In the genomic region with DNA sequence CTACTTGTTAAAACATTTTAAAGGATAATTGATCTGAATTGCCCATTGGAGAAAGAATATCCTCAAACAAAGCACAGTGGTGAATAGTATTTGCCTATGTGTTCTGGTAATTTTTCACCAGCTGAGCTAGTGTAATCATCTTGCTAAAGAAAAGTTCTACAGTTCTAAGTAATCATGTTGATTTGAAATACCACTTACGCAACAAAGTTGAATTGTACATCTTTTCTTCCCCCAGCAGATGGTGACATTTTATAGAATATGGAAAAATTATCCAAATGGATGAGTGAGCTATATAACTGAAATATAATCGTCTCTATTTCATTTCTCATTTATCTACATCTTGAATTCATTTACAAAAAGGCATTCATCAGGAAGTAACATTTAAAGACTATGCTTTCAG, we compare ENCODE assay signal across 9 cellular contexts. TPM values are rescaled to one million over a fixed set of nuclear protein-coding genes. Genes with fewer than 3 reads are reported as not detected.
DNase-seq lines count a peak whose midpoint lies in the region; ATAC-seq, FAIRE-seq and TF ChIP-seq lines count a peak whose summit lies in the region.
"Had no signal": no experiment of that assay in that cellular context is flagged by ENCODE, and none has a peak within 500 bp of the region (broad histone marks: within the 10 kb centered on the region; RNA-seq: fewer than 3 reads in every experiment).

No MANE protein-coding gene starts in this region.

- no peak overlapping the region for H3K4me3 ChIP-seq in BE2C (ENCODE audit: low read depth, low read length)
- H3K4me3 ChIP-seq in upper lobe of left lung, result no peak overlapping the region
- H3K4me3 ChIP-seq: coronary artery had no signal

- H3K27ac ChIP-seq in upper lobe of left lung, result peak overlapping the region in 1 of 4 donors; percentile 30
- H3K27ac ChIP-seq: coronary artery had no signal

- no peaks in the 10 kb centered on the region for H3K36me3 ChIP-seq in BE2C
- H3K36me3 ChIP-seq in upper lobe of left lung, result no peaks in the 10 kb centered on the region

- TF ChIP-seq POLR2A in upper lobe of left lung (IDR thresholded peaks at IDR 0.05), result no peak

- 21 to 45% methylated on average over 2 of the region's 2 CpGs for WGBS in upper lobe of left lung, 2 donors

- TF ChIP-seq EP300 in upper lobe of left lung (IDR thresholded peaks at IDR 0.05), result no peak

- peak; percentile 9; the same call in 1 of the 2 replicates for TF ChIP-seq CTCF in BE2C (IDR thresholded peaks at IDR 0.05; ENCODE audit: low read depth, low read length)
- peak in 3 of 6 experiments; percentile 34 to 44 (median 40) for TF ChIP-seq CTCF in upper lobe of left lung (IDR thresholded peaks at IDR 0.05)

- peak; percentile 27 for FAIRE-seq in islet of Langerhans (lab: Jason Lieb, UNC)

- no peaks in the 10 kb centered on the region for H3K4me1 ChIP-seq in BE2C
- no peaks in the 10 kb centered on the region for H3K4me1 ChIP-seq in upper lobe of left lung

- H3K27me3 ChIP-seq in BE2C (no peaks in the 10 kb centered on the region), upper lobe of left lung (no peaks in the 10 kb centered on the region)

- DNase-seq in BE2C (no peak), HCEC 1CT (peak; percentile 45), upper lobe of left lung (no peak), HPDE6-E6E7 (ENCODE audit: extremely low spot score) (no peak)

- ATAC-seq in SK-N-SH treated with all-trans-retinoic acid at 6 μM for 48 hours (peak; percentile 70), upper lobe of left lung (ENCODE audit: low FRiP score in 2 of 2) (no peak), GM18502 (IDR thresholded peaks at IDR 0.05; ENCODE audit: poor library complexity, unreplicated experiment) (no peak), GM18909 (IDR thresholded peaks at IDR 0.05; ENCODE audit: poor library complexity, unreplicated experiment) (no peak)

- H3K9me3 ChIP-seq in BE2C, result no peaks in the 10 kb centered on the region
- no peaks in the 10 kb centered on the region for H3K9me3 ChIP-seq in upper lobe of left lung

TF ChIP-seq in SK-N-SH treated with all-trans-retinoic acid at 6 μM for 48 hours, 23 proteins besides CTCF, POLR2A, EP300 and RAD21:
- TF ChIP-seq, protein P1, sequence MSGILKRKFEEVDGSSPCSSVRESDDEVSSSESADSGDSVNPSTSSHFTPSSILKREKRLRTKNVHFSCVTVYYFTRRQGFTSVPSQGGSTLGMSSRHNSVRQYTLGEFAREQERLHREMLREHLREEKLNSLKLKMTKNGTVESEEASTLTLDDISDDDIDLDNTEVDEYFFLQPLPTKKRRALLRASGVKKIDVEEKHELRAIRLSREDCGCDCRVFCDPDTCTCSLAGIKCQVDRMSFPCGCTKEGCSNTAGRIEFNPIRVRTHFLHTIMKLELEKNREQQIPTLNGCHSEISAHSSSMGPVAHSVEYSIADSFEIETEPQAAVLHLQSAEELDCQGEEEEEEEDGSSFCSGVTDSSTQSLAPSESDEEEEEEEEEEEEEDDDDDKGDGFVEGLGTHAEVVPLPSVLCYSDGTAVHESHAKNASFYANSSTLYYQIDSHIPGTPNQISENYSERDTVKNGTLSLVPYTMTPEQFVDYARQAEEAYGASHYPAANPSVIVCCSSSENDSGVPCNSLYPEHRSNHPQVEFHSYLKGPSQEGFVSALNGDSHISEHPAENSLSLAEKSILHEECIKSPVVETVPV (CRISPR knock-in tag; IDR thresholded peaks at IDR 0.05), result no peak
- TF ChIP-seq TOX (CRISPR knock-in tag; IDR thresholded peaks at IDR 0.05; ENCODE audit: borderline replicate concordance), result no peak
- TF ChIP-seq ZC3H10 (CRISPR knock-in tag; IDR thresholded peaks at IDR 0.05), result no peak
- TF ChIP-seq, protein P2, sequence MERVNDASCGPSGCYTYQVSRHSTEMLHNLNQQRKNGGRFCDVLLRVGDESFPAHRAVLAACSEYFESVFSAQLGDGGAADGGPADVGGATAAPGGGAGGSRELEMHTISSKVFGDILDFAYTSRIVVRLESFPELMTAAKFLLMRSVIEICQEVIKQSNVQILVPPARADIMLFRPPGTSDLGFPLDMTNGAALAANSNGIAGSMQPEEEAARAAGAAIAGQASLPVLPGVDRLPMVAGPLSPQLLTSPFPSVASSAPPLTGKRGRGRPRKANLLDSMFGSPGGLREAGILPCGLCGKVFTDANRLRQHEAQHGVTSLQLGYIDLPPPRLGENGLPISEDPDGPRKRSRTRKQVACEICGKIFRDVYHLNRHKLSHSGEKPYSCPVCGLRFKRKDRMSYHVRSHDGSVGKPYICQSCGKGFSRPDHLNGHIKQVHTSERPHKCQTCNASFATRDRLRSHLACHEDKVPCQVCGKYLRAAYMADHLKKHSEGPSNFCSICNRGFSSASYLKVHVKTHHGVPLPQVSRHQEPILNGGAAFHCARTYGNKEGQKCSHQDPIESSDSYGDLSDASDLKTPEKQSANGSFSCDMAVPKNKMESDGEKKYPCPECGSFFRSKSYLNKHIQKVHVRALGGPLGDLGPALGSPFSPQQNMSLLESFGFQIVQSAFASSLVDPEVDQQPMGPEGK (CRISPR knock-in tag; IDR thresholded peaks at IDR 0.05; ENCODE audit: borderline replicate concordance), result no peak
- TF ChIP-seq GLIS3 (CRISPR knock-in tag; IDR thresholded peaks at IDR 0.05), result no peak
- no peak for TF ChIP-seq BACH2 (CRISPR knock-in tag; IDR thresholded peaks at IDR 0.05; ENCODE audit: borderline replicate concordance)

RNA-seq across cellular contexts. Expression of a gene that starts 9.7 kb away (rescaled TPM):
- 1.7 TPM for polyA plus RNA-seq in BE2C (2012; ENCODE audit: insufficient read depth, insufficient read length, low read depth)
- 10 to 100 TPM in 1 of 6 donors, 1 to 10 TPM in 5; 3.0 to 11.5 (median 4.0) TPM for total RNA-seq in upper lobe of left lung

RNA-seq across cellular contexts. Expression of a gene that starts 18.6 kb away (rescaled TPM):
- not detected for polyA plus RNA-seq in BE2C (2012; ENCODE audit: insufficient read depth, insufficient read length, low read depth)
- total RNA-seq in upper lobe of left lung, result 10 to 100 TPM in 2 of 6 donors, 1 to 10 TPM in 4; 5.3 to 14.7 (median 9.1) TPM
